13 cellular contexts compared by ENCODE assay signal in genomic region chr15:95868450-95868849, GRCh38.
"Had no signal": no experiment of that assay in that cellular context is flagged by ENCODE, and none has a peak within 500 bp of the region (broad histone marks: within the 10 kb centered on the region; RNA-seq: fewer than 3 reads in every experiment).

No MANE protein-coding gene starts in this region.

- ATAC-seq: gastrocnemius medialis, heart left ventricle, left cardiac atrium, lower lobe of right lung had no signal

- H3K4me3 Mint-ChIP-seq: activated CD4-positive, alpha-beta memory T cell treated with anti-CD3 and anti-CD28 coated beads, Interleukin-2, amount 10 ng/mL, durations not matched to agents 7 days and 5 days had no signal

- H3K27me3 Mint-ChIP-seq: activated CD4-positive, alpha-beta memory T cell treated with anti-CD3 and anti-CD28 coated beads, Interleukin-2, amount 10 ng/mL, durations not matched to agents 7 days and 5 days had no signal

- H3K27ac Mint-ChIP-seq: activated CD4-positive, alpha-beta memory T cell treated with anti-CD3 and anti-CD28 coated beads, Interleukin-2, amount 10 ng/mL, durations not matched to agents 7 days and 5 days had no signal

- DNase-seq: activated CD4-positive, alpha-beta memory T cell treated with anti-CD3 and anti-CD28 coated beads, Interleukin-2, amount 10 ng/mL, durations not matched to agents 7 days and 5 days; activated CD4-positive, CD25-positive, alpha-beta regulatory T cell treated with anti-CD3 and anti-CD28 coated beads, Interleukin-2, amount 50 U/mL, for 72 hours; activated naive CD4-positive, alpha-beta T cell; dorsolateral prefrontal cortex; erythroblast; gastrocnemius medialis; heart left ventricle; left cardiac atrium; lower lobe of right lung; midbrain; stimulated activated CD4-positive, alpha-beta T cell treated with anti-CD3 and anti-CD28 coated beads, Interleukin-12 subunit alpha, Interleukin-12 subunit beta, amount 100 ng/mL, for 4 hours; stimulated activated CD4-positive, alpha-beta T cell treated with anti-CD3 and anti-CD28 coated beads, Interleukin-2, amount 100 ng/mL, for 24 hours; thyroid gland had no signal
